ENCODE assay signal across 9 cellular contexts in the genomic region with DNA sequence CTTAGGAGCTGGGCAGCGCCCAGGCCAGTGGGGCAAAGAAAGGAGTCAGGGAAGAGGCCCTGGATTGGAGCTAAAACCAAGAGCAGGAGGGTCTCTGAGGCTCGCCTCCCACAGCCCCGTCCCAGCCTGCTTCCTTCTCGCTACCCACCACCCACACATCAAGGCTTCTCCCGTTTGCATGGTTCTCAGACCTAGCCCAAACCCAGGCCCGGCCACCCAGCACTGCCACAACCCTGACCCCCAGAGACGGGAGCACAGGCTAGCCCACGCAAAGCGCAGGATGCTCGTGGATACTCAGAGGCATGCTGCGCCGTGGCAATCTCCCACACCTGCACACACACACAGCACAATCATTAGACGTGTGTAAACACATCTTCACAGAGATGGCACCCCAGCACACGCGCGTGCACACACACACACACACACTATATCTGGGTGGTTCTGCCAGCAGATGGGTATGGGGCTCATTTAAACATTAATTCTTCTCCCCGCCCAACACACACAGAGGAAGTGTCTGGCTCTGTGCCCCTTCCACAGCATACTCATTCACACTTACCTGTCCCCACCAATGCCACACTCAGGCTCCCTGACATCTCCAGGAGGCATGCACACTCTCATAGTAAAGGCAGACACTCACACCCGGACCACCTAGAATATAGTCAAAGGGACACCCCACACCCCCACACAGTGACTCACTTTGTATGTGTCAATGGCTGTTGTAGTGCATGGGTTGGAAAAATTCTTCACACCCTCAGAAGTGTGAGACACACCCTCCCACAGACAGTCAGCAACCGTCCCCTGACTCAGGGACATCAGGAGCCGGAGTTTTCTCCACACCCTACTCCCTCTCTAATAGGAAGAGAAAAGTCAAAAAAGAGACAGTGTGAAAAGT. TPM values are rescaled to one million over a fixed set of nuclear protein-coding genes. Genes with fewer than 3 reads are reported as not detected.
A peak's percentile ranks its signal among the peaks of the same experiment; 100 is the strongest.
DNase-seq lines count a peak whose midpoint lies in the region; ATAC-seq lines count a peak whose summit lies in the region.
"Had no signal": no experiment of that assay in that cellular context is flagged by ENCODE, and none has a peak within 500 bp of the region (broad histone marks: within the 10 kb centered on the region; RNA-seq: fewer than 3 reads in every experiment).

No MANE protein-coding gene starts in this region.

- DNase-seq in NK-92 treated with Interleukin-12 subunit alpha and Interleukin-12 subunit beta, amount 100 ng/mL, for 24 hours (lab: John Stamatoyannopoulos, UW), result peak; percentile 66
- DNase-seq in NK-92 (lab: John Stamatoyannopoulos, UW; ENCODE audit: unreplicated experiment) (no peak), naive B cell (no peak), SW 1271 (lab: John Stamatoyannopoulos, UW) (no peak)
- peak; percentile 73 for DNase-seq in activated naive CD8-positive, alpha-beta T cell treated with anti-CD3 and anti-CD28 coated beads for 36 hours
- DNase-seq in stimulated activated naive CD8-positive, alpha-beta T cell treated with anti-CD3 and anti-CD28 coated beads, Interleukin-15, amount 100 ng/mL, for 72 hours, result peak; percentile 48 to 67

- no peaks in the 10 kb centered on the region for H3K9me3 Mint-ChIP-seq in activated naive CD8-positive, alpha-beta T cell treated with anti-CD3 and anti-CD28 coated beads for 36 hours
- H3K9me3 Mint-ChIP-seq in naive B cell, result no peaks in the 10 kb centered on the region
- no peaks in the 10 kb centered on the region for H3K9me3 Mint-ChIP-seq in stimulated activated naive CD8-positive, alpha-beta T cell treated with anti-CD3 and anti-CD28 coated beads, Interleukin-15, amount 100 ng/mL, for 72 hours

- no peaks in the 10 kb centered on the region for H3K36me3 Mint-ChIP-seq in activated naive CD8-positive, alpha-beta T cell treated with anti-CD3 and anti-CD28 coated beads for 36 hours
- H3K36me3 Mint-ChIP-seq in naive B cell, result no peaks in the 10 kb centered on the region

- H3K27ac Mint-ChIP-seq in activated naive CD8-positive, alpha-beta T cell treated with anti-CD3 and anti-CD28 coated beads for 36 hours, result peak overlapping the region; percentile 4
- peak overlapping the region in 1 of 6 donors; percentile 19 for H3K27ac Mint-ChIP-seq in naive B cell
- H3K27ac Mint-ChIP-seq in stimulated activated naive CD8-positive, alpha-beta T cell treated with anti-CD3 and anti-CD28 coated beads, Interleukin-15, amount 100 ng/mL, for 72 hours, result peak overlapping the region in 1 of 2 donors; percentile 36

- H3K27me3 Mint-ChIP-seq in activated naive CD8-positive, alpha-beta T cell treated with anti-CD3 and anti-CD28 coated beads for 36 hours, result peaks cover 3% of the 10 kb centered on the region
- peaks cover 13 to 39% (median 30%) of the 10 kb centered on the region in 3 donors for H3K27me3 Mint-ChIP-seq in naive B cell
- peaks cover 54% of the 10 kb centered on the region for H3K27me3 Mint-ChIP-seq in stimulated activated naive CD8-positive, alpha-beta T cell treated with anti-CD3 and anti-CD28 coated beads, Interleukin-15, amount 100 ng/mL, for 72 hours

- no peak for ATAC-seq in naive B cell (ENCODE audit: low read depth in 2 of 2)
- ATAC-seq in stimulated activated naive CD8-positive, alpha-beta T cell treated with anti-CD3 and anti-CD28 coated beads, Interleukin-15, amount 100 ng/mL, for 72 hours, result peak; percentile 87
- ATAC-seq in GM19351 (IDR thresholded peaks at IDR 0.05; ENCODE audit: unreplicated experiment), result no peak
- ATAC-seq in GM21529 (IDR thresholded peaks at IDR 0.05; ENCODE audit: unreplicated experiment), result no peak

- peak overlapping the region; percentile 57 for H3K4me3 Mint-ChIP-seq in activated naive CD8-positive, alpha-beta T cell treated with anti-CD3 and anti-CD28 coated beads for 36 hours
- peak overlapping the region; percentile 71 to 90 (median 84) for H3K4me3 Mint-ChIP-seq in naive B cell
- H3K4me3 Mint-ChIP-seq in stimulated activated naive CD8-positive, alpha-beta T cell treated with anti-CD3 and anti-CD28 coated beads, Interleukin-15, amount 100 ng/mL, for 72 hours, result peak overlapping the region; percentile 78 to 83

- H3K4me1 Mint-ChIP-seq in activated naive CD8-positive, alpha-beta T cell treated with anti-CD3 and anti-CD28 coated beads for 36 hours, result peaks cover 14% of the 10 kb centered on the region
- H3K4me1 Mint-ChIP-seq in naive B cell, result peaks cover 35 to 47% (median 46%) of the 10 kb centered on the region in 3 donors
- H3K4me1 Mint-ChIP-seq in stimulated activated naive CD8-positive, alpha-beta T cell treated with anti-CD3 and anti-CD28 coated beads, Interleukin-15, amount 100 ng/mL, for 72 hours, result peaks cover 23% of the 10 kb centered on the region

RNA-seq across cellular contexts. Expression of a gene that starts 1.1 kb away (rescaled TPM):
- total RNA-seq in activated naive CD8-positive, alpha-beta T cell treated with anti-CD3 and anti-CD28 coated beads for 36 hours, result under 1 TPM; 0.43 to 0.56 TPM
- polyA plus RNA-seq in naive B cell (ENCODE audit: low read depth in 6 of 6), result under 1 TPM in 2 of 6 donors, not detected in 4; 0.10 to 0.11 TPM

RNA-seq across cellular contexts. Expression of a gene that starts 18.5 kb away (rescaled TPM):
- not detected for total RNA-seq in activated naive CD8-positive, alpha-beta T cell treated with anti-CD3 and anti-CD28 coated beads for 36 hours
- 1 to 10 TPM in 1 of 6 donors, not detected in 5; 1.1 TPM for polyA plus RNA-seq in naive B cell (ENCODE audit: low read depth in 6 of 6)
- total RNA-seq: T-helper 2 cell treated with Interferon-gamma antibody and Interleukin-4, amounts not matched to agents 100 ng/mL and 5 ng/mL, for 36 hours had no signal

RNA-seq across cellular contexts. Expression of a gene that starts 41.2 kb away (rescaled TPM):
- 100 to 1,000 TPM; 110 TPM for total RNA-seq in activated naive CD8-positive, alpha-beta T cell treated with anti-CD3 and anti-CD28 coated beads for 36 hours
- polyA plus RNA-seq in naive B cell (ENCODE audit: low read depth in 6 of 6), result 10 to 100 TPM; 26.5 to 48.0 (median 36.8) TPM

Comparison
In these comparisons a context has a peak if more than half of its experiments do, and no peak if none do; other contexts are left out.
1. DNase-seq: peak in NK-92 treated with Interleukin-12 subunit alpha and Interleukin-12 subunit beta, amount 100 ng/mL, for 24 hours (single experiment), activated naive CD8-positive, alpha-beta T cell treated with anti-CD3 and anti-CD28 coated beads for 36 hours (single experiment) and stimulated activated naive CD8-positive, alpha-beta T cell treated with anti-CD3 and anti-CD28 coated beads, Interleukin-15, amount 100 ng/mL, for 72 hours (2 of 2); none in NK-92 (single experiment), naive B cell (single experiment) and SW 1271 (0 of 2).
2. Peak in every context shown above with its lines, with median percentiles within 50 percentile points of each other: H3K4me3 Mint-ChIP-seq.